ENCODE assay signal across 1 cellular context in the genomic region with DNA sequence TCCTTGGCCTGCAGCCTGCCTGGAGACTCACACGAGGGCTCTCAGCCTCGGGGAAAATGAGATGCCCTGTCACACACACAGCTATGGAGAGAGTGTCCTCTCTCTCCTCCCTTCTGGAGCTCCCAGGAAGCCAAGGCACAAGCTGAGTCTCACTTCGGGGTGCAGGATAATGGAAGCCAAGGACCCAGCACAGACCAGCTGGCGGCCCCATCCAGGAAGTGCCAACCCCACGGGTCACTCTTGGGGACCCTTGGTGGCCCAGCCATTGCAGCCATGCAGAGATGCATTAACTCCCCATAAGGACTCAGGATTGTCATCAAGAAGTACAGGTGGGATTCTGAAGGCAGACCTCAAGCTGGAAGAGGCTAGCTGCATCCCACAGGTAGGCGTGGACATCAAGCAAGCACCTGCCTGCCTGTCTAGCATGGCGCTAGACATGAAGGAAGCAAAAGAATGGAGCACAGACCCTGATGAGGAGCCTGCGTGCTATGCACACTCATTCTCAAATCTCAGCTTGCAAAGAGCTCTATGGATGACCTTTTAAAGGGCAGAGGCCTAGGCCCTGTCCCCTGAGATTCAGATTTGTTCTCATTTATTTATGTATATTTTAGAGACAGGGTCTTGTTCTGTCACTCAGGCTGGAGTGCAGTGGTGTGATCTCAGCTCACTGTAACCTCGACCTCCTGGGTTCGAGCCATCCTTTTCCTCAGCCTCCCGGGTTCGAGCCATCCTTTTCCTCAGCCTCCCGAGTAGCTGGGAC.
TF ChIP-seq lines count a peak whose summit lies in the region.

No MANE protein-coding gene starts in this region.

TF ChIP-seq in K562, 482 proteins besides CTCF, POLR2A, EP300 and RAD21:
- TF ChIP-seq ZNF282 (CRISPR knock-in tag; IDR thresholded peaks at IDR 0.05) = no peak
- TF ChIP-seq TARDBP (IDR thresholded peaks at IDR 0.05) = no peak
- no peak for TF ChIP-seq E2F5 (CRISPR knock-in tag; IDR thresholded peaks at IDR 0.05)
- no peak for TF ChIP-seq POU5F1 (IDR thresholded peaks at IDR 0.05; ENCODE audit: borderline replicate concordance, low read depth, low read length, partially characterized antibody)
- no peak for TF ChIP-seq THAP7 (CRISPR knock-in tag; IDR thresholded peaks at IDR 0.05)
- TF ChIP-seq TFAP4 (CRISPR knock-in tag; IDR thresholded peaks at IDR 0.05; ENCODE audit: borderline replicate concordance) = no peak
- TF ChIP-seq KDM1A (IDR thresholded peaks at IDR 0.05) = peak; percentile 80 to 92
- no peak for TF ChIP-seq ZC3H4 (CRISPR knock-in tag; IDR thresholded peaks at IDR 0.05; ENCODE audit: borderline replicate concordance)
- TF ChIP-seq ZNF507 (tag; conservative IDR thresholded peaks at IDR 0.05) = no peak
- TF ChIP-seq RCOR1 (IDR thresholded peaks at IDR 0.05; ENCODE audit: borderline replicate concordance in 1 of 2, low read depth in 2 of 2, low read length in 2 of 2) = peak in 1 of 2 experiments; percentile 33; a peak in 1 of 4 replicates
- TF ChIP-seq NR2C2 (CRISPR knock-in tag; IDR thresholded peaks at IDR 0.05) = no peak
- TF ChIP-seq NR2C2 (tag; IDR thresholded peaks at IDR 0.05) = no peak
- TF ChIP-seq, protein P1, sequence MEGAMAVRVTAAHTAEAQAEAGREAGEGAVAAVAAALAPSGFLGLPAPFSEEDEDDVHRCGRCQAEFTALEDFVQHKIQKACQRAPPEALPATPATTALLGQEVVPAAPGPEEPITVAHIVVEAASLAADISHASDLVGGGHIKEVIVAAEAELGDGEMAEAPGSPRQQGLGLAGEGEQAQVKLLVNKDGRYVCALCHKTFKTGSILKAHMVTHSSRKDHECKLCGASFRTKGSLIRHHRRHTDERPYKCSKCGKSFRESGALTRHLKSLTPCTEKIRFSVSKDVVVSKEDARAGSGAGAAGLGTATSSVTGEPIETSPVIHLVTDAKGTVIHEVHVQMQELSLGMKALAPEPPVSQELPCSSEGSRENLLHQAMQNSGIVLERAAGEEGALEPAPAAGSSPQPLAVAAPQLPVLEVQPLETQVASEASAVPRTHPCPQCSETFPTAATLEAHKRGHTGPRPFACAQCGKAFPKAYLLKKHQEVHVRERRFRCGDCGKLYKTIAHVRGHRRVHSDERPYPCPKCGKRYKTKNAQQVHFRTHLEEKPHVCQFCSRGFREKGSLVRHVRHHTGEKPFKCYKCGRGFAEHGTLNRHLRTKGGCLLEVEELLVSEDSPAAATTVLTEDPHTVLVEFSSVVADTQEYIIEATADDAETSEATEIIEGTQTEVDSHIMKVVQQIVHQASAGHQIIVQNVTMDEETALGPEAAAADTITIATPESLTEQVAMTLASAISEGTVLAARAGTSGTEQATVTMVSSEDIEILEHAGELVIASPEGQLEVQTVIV (CRISPR knock-in tag; IDR thresholded peaks at IDR 0.05; ENCODE audit: borderline replicate concordance) = no peak
- no peak for TF ChIP-seq TRIM28 (IDR thresholded peaks at IDR 0.05)
- TF ChIP-seq TEAD4 (IDR thresholded peaks at IDR 0.05; ENCODE audit: low read length) = no peak
- TF ChIP-seq TEAD4 (CRISPR knock-in tag; IDR thresholded peaks at IDR 0.05; ENCODE audit: borderline replicate concordance) = no peak
